Comparison of ENCODE assay signal across 8 cellular contexts in the genomic region with DNA sequence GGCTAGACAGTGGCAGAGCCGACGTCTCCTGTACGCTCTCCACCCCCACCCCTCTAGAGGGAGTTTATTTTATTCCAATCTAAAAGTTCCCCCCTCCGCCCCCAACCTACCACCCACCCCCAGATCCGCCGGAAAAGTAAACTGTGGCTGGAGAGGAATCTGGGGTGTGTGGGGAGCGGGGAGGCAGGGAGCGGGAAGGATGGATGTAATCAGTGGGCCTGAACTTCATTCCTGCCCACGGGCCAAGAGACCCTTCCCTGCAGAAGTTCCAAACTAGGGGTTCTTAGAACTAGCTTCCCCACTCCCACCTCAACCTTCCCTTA. TPM values are rescaled to one million over a fixed set of nuclear protein-coding genes. Genes with fewer than 3 reads are reported as not detected.
A peak's percentile ranks its signal among the peaks of the same experiment; 100 is the strongest.
DNase-seq lines count a peak whose midpoint lies in the region; ATAC-seq and TF ChIP-seq lines count a peak whose summit lies in the region.

No MANE protein-coding gene starts in this region.

- ATAC-seq in upper lobe of right lung (no peak), GM18909 (IDR thresholded peaks at IDR 0.05; ENCODE audit: poor library complexity, unreplicated experiment) (no peak)

- H3K27ac ChIP-seq in mesodermal cell (ENCODE audit: low read depth, low read length, severe bottlenecking), result peak overlapping the region; percentile 89
- peak overlapping the region; percentile 99 for H3K27ac ChIP-seq in upper lobe of right lung

- POLR2A ChIA-PET in MCF 10A (lab: Yijun Ruan, JAX), result no interaction called here

- CTCF ChIA-PET in activated naive CD4-positive, alpha-beta T cell treated with anti-CD3 and anti-CD28 coated beads, Interleukin-2, amount 10 ng/mL, durations not matched to agents 7 days and 5 days (lab: Charles Lee), result no interaction called here
- CTCF ChIA-PET in MCF 10A (lab: Yijun Ruan, JAX), result no interaction called here

- H3K36me3 ChIP-seq in mesodermal cell (ENCODE audit: control insufficient read depth, insufficient read depth, low read length), result peaks cover 6% of the 10 kb centered on the region
- no peaks in the 10 kb centered on the region for H3K36me3 ChIP-seq in upper lobe of right lung

- H3K27me3 ChIP-seq in upper lobe of right lung, result no peaks in the 10 kb centered on the region

- no TSS peak for BruUV-seq in MCF 10A (replicated peaks; lab: Mats Ljungman, UMichigan)

- peaks cover 51% of the 10 kb centered on the region for H3K4me1 Mint-ChIP-seq in activated naive CD4-positive, alpha-beta T cell treated with anti-CD3 and anti-CD28 coated beads, Interleukin-2, amount 10 ng/mL, durations not matched to agents 7 days and 5 days
- peaks cover 43% of the 10 kb centered on the region for H3K4me1 Mint-ChIP-seq in MCF 10A (ENCODE audit: insufficient read depth, unreplicated experiment)

- H3K36me3 Mint-ChIP-seq in activated naive CD4-positive, alpha-beta T cell treated with anti-CD3 and anti-CD28 coated beads, Interleukin-2, amount 10 ng/mL, durations not matched to agents 7 days and 5 days, result peaks cover 17% of the 10 kb centered on the region
- no peaks in the 10 kb centered on the region for H3K36me3 Mint-ChIP-seq in MCF 10A (ENCODE audit: insufficient read depth, unreplicated experiment)

- H3K4me3 ChIP-seq in mesodermal cell (ENCODE audit: extremely low read depth, insufficient read depth, low read length, poor library complexity, severe bottlenecking) (peak overlapping the region; percentile 91), upper lobe of right lung (peak overlapping the region; percentile 89)

- H3K9me3 ChIP-seq in mesodermal cell (ENCODE audit: control insufficient read depth, low read length) (no peaks in the 10 kb centered on the region), upper lobe of right lung (no peaks in the 10 kb centered on the region)

- H3K27me3 Mint-ChIP-seq in activated naive CD4-positive, alpha-beta T cell treated with anti-CD3 and anti-CD28 coated beads, Interleukin-2, amount 10 ng/mL, durations not matched to agents 7 days and 5 days, result peaks cover 33% of the 10 kb centered on the region
- no peaks in the 10 kb centered on the region for H3K27me3 Mint-ChIP-seq in MCF 10A (ENCODE audit: insufficient read depth, unreplicated experiment)

- peak overlapping the region; percentile 82 for H3K27ac Mint-ChIP-seq in activated naive CD4-positive, alpha-beta T cell treated with anti-CD3 and anti-CD28 coated beads, Interleukin-2, amount 10 ng/mL, durations not matched to agents 7 days and 5 days
- no peak overlapping the region for H3K27ac Mint-ChIP-seq in MCF 10A (ENCODE audit: low read depth, unreplicated experiment)

- no CpG with 5 or more reads among the region's 9 CpGs for WGBS in mesodermal cell (ENCODE audit: insufficient coverage in 2 of 2), 2 experiments

- intact Hi-C loops in MCF 10A (cut with micrococcal nuclease), result no loop called here
- intact Hi-C loops in upper lobe of right lung (cut with DNase I), result no loop called here

- no peak for DNase-seq in activated naive CD4-positive, alpha-beta T cell treated with anti-CD3 and anti-CD28 coated beads, Interleukin-2, amount 10 ng/mL, durations not matched to agents 7 days and 5 days
- DNase-seq in activated naive CD4-positive, alpha-beta T cell (lab: John Stamatoyannopoulos, UW), result no peak
- DNase-seq in MCF 10A (ENCODE audit: unreplicated experiment) (no peak), upper lobe of right lung (no peak), NCI-H526 (lab: John Stamatoyannopoulos, UW) (no peak), NCI-H446 (lab: John Stamatoyannopoulos, UW) (no peak)

- H3K4me3 Mint-ChIP-seq in activated naive CD4-positive, alpha-beta T cell treated with anti-CD3 and anti-CD28 coated beads, Interleukin-2, amount 10 ng/mL, durations not matched to agents 7 days and 5 days, result peak overlapping the region; percentile 69
- peak overlapping the region; percentile 97 for H3K4me3 Mint-ChIP-seq in MCF 10A (ENCODE audit: unreplicated experiment)

- no peaks in the 10 kb centered on the region for H3K9me3 Mint-ChIP-seq in activated naive CD4-positive, alpha-beta T cell treated with anti-CD3 and anti-CD28 coated beads, Interleukin-2, amount 10 ng/mL, durations not matched to agents 7 days and 5 days
- H3K9me3 Mint-ChIP-seq in MCF 10A (ENCODE audit: unreplicated experiment), result no peaks in the 10 kb centered on the region

- peaks cover 30% of the 10 kb centered on the region for H3K4me1 ChIP-seq in mesodermal cell (ENCODE audit: control insufficient read depth, insufficient read depth, low read length, poor library complexity, severe bottlenecking)
- peaks cover 30% of the 10 kb centered on the region for H3K4me1 ChIP-seq in upper lobe of right lung

- TF ChIP-seq CTCF in MCF 10A (IDR thresholded peaks at IDR 0.05; ENCODE audit: unreplicated experiment) (no peak), upper lobe of right lung (IDR thresholded peaks at IDR 0.05) (peak; percentile 14)

RNA-seq across cellular contexts. Expression of a gene that starts 0.5 kb away (rescaled TPM):
- 11.9 and 14.3 TPM in 2 replicates for total RNA-seq in MCF 10A (2022)
- polyA plus RNA-seq in mesodermal cell (2013, experiment 1 of 2), result 43.3 TPM
- polyA plus RNA-seq in mesodermal cell (2013, experiment 2 of 2), result 34.8 TPM
- total RNA-seq in upper lobe of right lung, result 89.3 TPM

RNA-seq across cellular contexts. Expression of a gene that starts 38.5 kb away (rescaled TPM):
- total RNA-seq in MCF 10A (2022), result not detected in 2 replicates
- polyA plus RNA-seq in mesodermal cell (2013, experiment 1 of 2), result 3.6 TPM
- 3.4 TPM for polyA plus RNA-seq in mesodermal cell (2013, experiment 2 of 2)
- not detected for total RNA-seq in upper lobe of right lung

RNA-seq across cellular contexts. Expression of a gene that starts 46.5 kb away (rescaled TPM):
- total RNA-seq in MCF 10A (2022) (2.1 and 5.4 TPM in 2 replicates), upper lobe of right lung (11.6 TPM)
- 4.5 TPM for polyA plus RNA-seq in mesodermal cell (2013, experiment 1 of 2)
- polyA plus RNA-seq in mesodermal cell (2013, experiment 2 of 2), result 3.6 TPM

RNA-seq across cellular contexts. Expression of a gene that starts 46.5 kb away (rescaled TPM):
- total RNA-seq in MCF 10A (2022) (34.4 and 40.7 TPM in 2 replicates), upper lobe of right lung (86.9 TPM)
- 45.0 TPM for polyA plus RNA-seq in mesodermal cell (2013, experiment 1 of 2)
- polyA plus RNA-seq in mesodermal cell (2013, experiment 2 of 2), result 38.8 TPM
